Comparison of ENCODE assay signal across 15 cellular contexts in genomic region chr3:134087046-134087974, GRCh38. TPM values are rescaled to one million over a fixed set of nuclear protein-coding genes. Genes with fewer than 3 reads are reported as not detected.
DNase-seq lines count a peak whose midpoint lies in the region; ATAC-seq and TF ChIP-seq lines count a peak whose summit lies in the region.
"Had no signal": no experiment of that assay in that cellular context is flagged by ENCODE, and none has a peak within 500 bp of the region (broad histone marks: within the 10 kb centered on the region; RNA-seq: fewer than 3 reads in every experiment).

No MANE protein-coding gene starts in this region.

- no peak overlapping the region for H2AFZ ChIP-seq in neuronal stem cell (ENCODE audit: low read length)
- no peak overlapping the region for H2AFZ ChIP-seq in SK-N-SH (ENCODE audit: low read depth)

- H3K4ac ChIP-seq in neuronal stem cell (ENCODE audit: low read length), result no peak overlapping the region

- H3K27ac Mint-ChIP-seq in chondrocyte (ENCODE audit: unreplicated experiment), result no peak overlapping the region

- peaks cover 1% of the 10 kb centered on the region for H3K36me3 Mint-ChIP-seq in chondrocyte (ENCODE audit: low read depth)

- no CpG with 5 or more reads among the region's 10 CpGs for WGBS in neuronal stem cell (ENCODE audit: extremely low coverage in 2 of 2, insufficient read length in 2 of 2, insufficient replicate concordance in 1 of 2), 2 donors
- WGBS in SK-N-SH (ENCODE audit: low lambda C conversion rate), result 64% methylated on average over 6 of the region's 10 CpGs

- H3K79me2 ChIP-seq in SK-N-SH (ENCODE audit: insufficient read depth), result no peaks in the 10 kb centered on the region

- H3K79me1 ChIP-seq in neuronal stem cell (ENCODE audit: low read depth, low read length), result no peaks in the 10 kb centered on the region

- H3F3A ChIP-seq in SK-N-SH (replicated peaks; ENCODE audit: insufficient read depth), result no peaks in the 10 kb centered on the region

- no peak overlapping the region for H2BK15ac ChIP-seq in neuronal stem cell (ENCODE audit: low read length)

- no peaks in the 10 kb centered on the region for H3K27me3 ChIP-seq in Panc1 (ENCODE audit: control insufficient read depth, insufficient read depth, low read length)
- H3K27me3 ChIP-seq in neuronal stem cell (ENCODE audit: control insufficient read depth in 3 of 3, insufficient read depth in 3 of 3, low read depth in 1 of 3, low read length in 3 of 3), result peaks cover 0 to 7% (median 0%) of the 10 kb centered on the region in 3 experiments
- no peaks in the 10 kb centered on the region for H3K27me3 ChIP-seq in SK-N-SH (ENCODE audit: insufficient read depth)

- peak overlapping the region; percentile 89 for H4K8ac ChIP-seq in neuronal stem cell (ENCODE audit: low read depth, low read length)

- H4K91ac ChIP-seq in neuronal stem cell (ENCODE audit: low read depth, low read length, poor library complexity), result no peak overlapping the region

- no peak overlapping the region for H3K4me3 Mint-ChIP-seq in chondrocyte (ENCODE audit: unreplicated experiment)

- H3K4me1 ChIP-seq in Panc1 (ENCODE audit: control insufficient read depth, insufficient read depth, low read length) (no peaks in the 10 kb centered on the region), neuronal stem cell (ENCODE audit: control insufficient read depth in 2 of 2, insufficient read depth in 1 of 2, low read depth in 1 of 2, low read length in 2 of 2) (peaks cover 0 to 2% of the 10 kb centered on the region in 2 donors), SK-N-SH (ENCODE audit: control insufficient read depth in 1 of 2, insufficient read depth in 2 of 2, low read depth in 1 of 2, low read length in 1 of 2) (no peaks in the 10 kb centered on the region; a peak in 2 of 4 replicates)

- no peak overlapping the region for H2AK5ac ChIP-seq in neuronal stem cell (ENCODE audit: low read depth, low read length)

- peak overlapping the region; percentile 50 for H3K23ac ChIP-seq in neuronal stem cell (ENCODE audit: low read depth, low read length, poor library complexity)

- no peaks in the 10 kb centered on the region for H3K27me3 Mint-ChIP-seq in chondrocyte (ENCODE audit: low read depth)

- peaks cover 11% of the 10 kb centered on the region for H3K9me3 Mint-ChIP-seq in chondrocyte (ENCODE audit: low read depth)

- H3K4me2 ChIP-seq in neuronal stem cell (ENCODE audit: insufficient read depth, low read length, poor library complexity, severe bottlenecking) (no peak overlapping the region), SK-N-SH (no peak overlapping the region)
- H3K4me2 ChIP-seq: KMS-11 had no signal

- H3K9me3 ChIP-seq in Panc1 (ENCODE audit: control insufficient read depth, insufficient read depth, low read depth, low read length) (no peaks in the 10 kb centered on the region), neuronal stem cell (replicated peaks in 1 of 2; ENCODE audit: control insufficient read depth in 2 of 2, insufficient read depth in 1 of 2, low read depth in 1 of 2, low read length in 2 of 2) (peaks cover 0 to 1% of the 10 kb centered on the region in 2 donors), SK-N-SH (no peaks in the 10 kb centered on the region)
- H3K9me3 ChIP-seq: Caco-2 had no signal

- no peaks in the 10 kb centered on the region for H3K36me3 ChIP-seq in Panc1 (ENCODE audit: control insufficient read depth, insufficient read depth, low read length)
- no peaks in the 10 kb centered on the region for H3K36me3 ChIP-seq in neuronal stem cell (replicated peaks in 1 of 2; ENCODE audit: control insufficient read depth in 2 of 2, insufficient read depth in 2 of 2, low read length in 2 of 2)
- no peaks in the 10 kb centered on the region for H3K36me3 ChIP-seq in SK-N-SH (replicated peaks in 1 of 2; ENCODE audit: control insufficient read depth in 1 of 2, insufficient read depth in 2 of 2, low read length in 1 of 2)

- no TSS peak for BruUV-seq in Panc1 (replicated peaks; lab: Mats Ljungman, UMichigan)

- H3K27ac ChIP-seq in Panc1 (ENCODE audit: low read length) (no peak overlapping the region), neuronal stem cell (replicated peaks; ENCODE audit: low read length) (no peak overlapping the region), SK-N-SH (ENCODE audit: low read depth in 2 of 2, low read length in 1 of 2) (no peak overlapping the region)
- H3K27ac ChIP-seq: KMS-11 had no signal

- POLR2A ChIA-PET in Panc1 (lab: Charles Lee), result no interaction called here
- POLR2A ChIA-PET in SK-N-SH (lab: Yijun Ruan, JAX), result no interaction called here

- H2BK12ac ChIP-seq in neuronal stem cell (ENCODE audit: low read length), result no peak overlapping the region

- H2BK120ac ChIP-seq in neuronal stem cell (ENCODE audit: low read depth, low read length), result no peak overlapping the region

- DNase-seq in ELR (ENCODE audit: low read depth) (peak; percentile 17), Panc1 (ENCODE audit: low read depth, low spot score) (no peak), neuronal stem cell (ENCODE audit: low spot score) (no peak), chondrocyte (ENCODE audit: low spot score) (no peak), SK-N-SH (no peak), NCI-H345 (lab: John Stamatoyannopoulos, UW) (no peak)
- DNase-seq: Caco-2, H7, NCI-H2029, NCI-H524 treated with DMSO at 0.1 percent for 48 hours had no signal

- no peaks in the 10 kb centered on the region for H3K9me2 ChIP-seq in SK-N-SH

- no peaks in the 10 kb centered on the region for H4K20me1 ChIP-seq in SK-N-SH (ENCODE audit: insufficient read depth)

- intact Hi-C loops in Panc1 (cut with micrococcal nuclease; ENCODE audit: unreplicated experiment), result no loop called here

- H2BK5ac ChIP-seq in neuronal stem cell (ENCODE audit: low read length), result no peak overlapping the region

- CTCF ChIA-PET in Panc1 (lab: Charles Lee), result no interaction called here
- CTCF ChIA-PET in SK-N-SH (lab: Yijun Ruan, JAX), result interaction anchor here (1.7 kb wide), 1 partner anchor 124 kb away, joined by 4 read pairs; no protein-coding TSS in a partner anchor

- H3K4me1 Mint-ChIP-seq in chondrocyte (ENCODE audit: low read depth), result no peaks in the 10 kb centered on the region

- H3K4me3 ChIP-seq in Panc1 (ENCODE audit: low read depth in 2 of 2, low read length in 2 of 2), result no peak overlapping the region
- H3K4me3 ChIP-seq in neuronal stem cell (ENCODE audit: low read length in 2 of 2), result peak overlapping the region in 1 of 2 donors; percentile 2
- H3K4me3 ChIP-seq in SK-N-SH (ENCODE audit: low read depth in 2 of 2, low read length in 1 of 2), result no peak overlapping the region

- no peak overlapping the region for H3K9ac ChIP-seq in neuronal stem cell (ENCODE audit: low read depth, low read length, poor library complexity)
- H3K9ac ChIP-seq in SK-N-SH, result no peak overlapping the region
- H3K9ac ChIP-seq: KMS-11 had no signal

- H3K14ac ChIP-seq in neuronal stem cell (ENCODE audit: low read length), result no peak overlapping the region

- H3K18ac ChIP-seq in neuronal stem cell (ENCODE audit: low read length), result peak overlapping the region; percentile 67

- in situ Hi-C loops in Panc1 (cut with HindIII; ENCODE audit: low pct_unique_long_range_greater_than_20kb, low sequenced_read_pairs), result no loop called here

- ATAC-seq in Panc1 (0 out of 2 replicates have a peak, but pooled peaks have one; percentile 12), esophagus mucosa (peak; percentile 41), HG03354 (IDR thresholded peaks at IDR 0.05; ENCODE audit: poor library complexity, severe bottlenecking, unreplicated experiment) (no peak)

- TF ChIP-seq RAD21 in SK-N-SH (IDR thresholded peaks at IDR 0.05; ENCODE audit: low read length), result no peak

- TF ChIP-seq CTCF in Panc1 (IDR thresholded peaks at IDR 0.05), result no peak
- no peak for TF ChIP-seq CTCF in chondrocyte (IDR thresholded peaks at IDR 0.05)
- no peak for TF ChIP-seq CTCF in SK-N-SH (IDR thresholded peaks at IDR 0.05)

- TF ChIP-seq EP300 in SK-N-SH (IDR thresholded peaks at IDR 0.05; ENCODE audit: borderline replicate concordance in 1 of 2, low read depth in 1 of 2, low read length in 1 of 2), result no peak

TF ChIP-seq in SK-N-SH, 30 proteins besides CTCF, POLR2A, EP300 and RAD21:
- TF ChIP-seq FOSL2 (IDR thresholded peaks at IDR 0.05; ENCODE audit: borderline replicate concordance, low read depth) (no peak), RCOR1 (IDR thresholded peaks at IDR 0.05; ENCODE audit: low read length) (no peak), RFX5 (IDR thresholded peaks at IDR 0.05; ENCODE audit: low read length) (no peak), YY1 (IDR thresholded peaks at IDR 0.05; ENCODE audit: low read depth) (no peak), ELF1 (IDR thresholded peaks at IDR 0.05) (no peak), FOXM1 (IDR thresholded peaks at IDR 0.05; ENCODE audit: low read depth) (no peak), TAF1 (IDR thresholded peaks at IDR 0.05; ENCODE audit: borderline replicate concordance, low read depth, low read length) (no peak), TEAD4 (IDR thresholded peaks at IDR 0.05; ENCODE audit: borderline replicate concordance, insufficient read depth) (no peak), GATA2 (CRISPR knock-in tag; IDR thresholded peaks at IDR 0.05) (no peak), SIN3A (IDR thresholded peaks at IDR 0.05; ENCODE audit: borderline replicate concordance, low read depth, low read length) (no peak)

RNA-seq across cellular contexts. Expression of gene SLCO2A1, which starts 57.6 kb away (rescaled TPM):
- total RNA-seq in Panc1 (2021; ENCODE audit: unreplicated experiment), result 0.62 TPM
- 3.8 TPM for polyA plus RNA-seq in Panc1 (2012; ENCODE audit: insufficient read length)
- total RNA-seq in esophagus mucosa, result 17.6 TPM
- polyA plus RNA-seq in neuronal stem cell (2013, experiment 1 of 2), result 0.60 TPM
- 0.82 TPM for polyA plus RNA-seq in neuronal stem cell (2013, experiment 2 of 2)
- total RNA-seq in chondrocyte, result 0.46 to 1.0 TPM (median 0.82 TPM) in 3 replicates
- 5.8 and 9.3 TPM in 2 replicates for polyA plus RNA-seq in SK-N-SH (2012; rRNA removed)
- 3.2 and 4.8 TPM in 2 replicates for polyA plus RNA-seq in SK-N-SH (2012; cell fraction: cytosol; rRNA removed)
- 10.5 and 12.4 TPM in 2 replicates for polyA plus RNA-seq in SK-N-SH (2012; cell fraction: nucleus; rRNA removed)
- total RNA-seq: A673, OCI-LY7 had no signal
